26 cellular contexts compared by ENCODE assay signal in the genomic region with DNA sequence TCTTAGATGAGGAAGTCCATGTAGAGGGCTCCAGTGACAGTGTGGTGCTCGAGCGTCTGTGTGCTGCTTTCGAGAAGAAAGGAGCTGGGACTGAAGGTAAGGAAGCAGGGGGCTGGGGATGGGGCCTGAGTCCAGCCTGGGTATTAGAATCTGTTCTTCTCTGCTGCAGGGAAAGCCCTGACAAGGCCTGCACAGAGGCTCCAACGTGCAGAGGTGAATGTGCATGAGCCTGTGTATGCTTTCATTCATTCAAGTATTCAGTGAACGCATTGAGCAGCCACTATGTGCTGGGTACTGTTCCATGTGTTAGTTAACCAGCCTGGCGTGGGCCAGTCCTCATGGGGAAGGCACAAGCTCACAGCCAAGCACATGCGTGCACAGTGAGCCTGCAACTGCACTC.
"Had no signal": no experiment of that assay in that cellular context is flagged by ENCODE, and none has a peak within 500 bp of the region (broad histone marks: within the 10 kb centered on the region; RNA-seq: fewer than 3 reads in every experiment).

No MANE protein-coding gene starts in this region.

- H3K4me3 ChIP-seq: colonic mucosa, esophagus squamous epithelium, gastrocnemius medialis, heart right ventricle, left lung, lower lobe of right lung, mucosa of descending colon had no signal

- H3K27ac ChIP-seq: colonic mucosa, epithelial cell of prostate, esophagus squamous epithelium, heart right ventricle, left lung, lower lobe of right lung had no signal

- H3K4me1 ChIP-seq: colonic mucosa, esophagus squamous epithelium, left lung, lower lobe of right lung had no signal

- H3K9me3 Mint-ChIP-seq: dendritic cell treated with granulocyte-macrophage colony-stimulating factor and Interleukin-4, amounts not matched to agents 40 ng/mL and 50 ng/mL, for 4 days; effector memory CD8-positive, alpha-beta T cell had no signal

- ATAC-seq: effector memory CD8-positive, alpha-beta T cell; esophagus mucosa; gastrocnemius medialis; heart right ventricle; left cardiac atrium; left lung; left ventricle myocardium superior; lower lobe of right lung; mucosa of descending colon had no signal

- H3K27ac Mint-ChIP-seq: dendritic cell treated with granulocyte-macrophage colony-stimulating factor and Interleukin-4, amounts not matched to agents 40 ng/mL and 50 ng/mL, for 4 days; effector memory CD8-positive, alpha-beta T cell; endodermal cell had no signal

- FAIRE-seq: endometrium, islet of Langerhans, keratinocyte had no signal

- H3K36me3 ChIP-seq: colonic mucosa, esophagus squamous epithelium, left lung, lower lobe of right lung had no signal

- H3K9me3 ChIP-seq: colonic mucosa, esophagus squamous epithelium, gastrocnemius medialis, left lung, lower lobe of right lung had no signal

- DNase-seq: colonic mucosa; cortex of kidney; effector CD8-positive, alpha-beta T cell; effector memory CD8-positive, alpha-beta T cell; endodermal cell; erythroblast; esophagus squamous epithelium; foreskin fibroblast; foreskin melanocyte; gastrocnemius medialis; glutamatergic neuron; heart right ventricle; hippocampal formation; left cardiac atrium; left lung; left ventricle myocardium superior; lower lobe of right lung; mesenchymal stem cell; midbrain; mucosa of descending colon had no signal

- H3K27me3 ChIP-seq: colonic mucosa, esophagus squamous epithelium, gastrocnemius medialis had no signal

- H3K27me3 Mint-ChIP-seq: dendritic cell treated with granulocyte-macrophage colony-stimulating factor and Interleukin-4, amounts not matched to agents 40 ng/mL and 50 ng/mL, for 4 days had no signal

- H3K4me3 Mint-ChIP-seq: dendritic cell treated with granulocyte-macrophage colony-stimulating factor and Interleukin-4, amounts not matched to agents 40 ng/mL and 50 ng/mL, for 4 days; effector memory CD8-positive, alpha-beta T cell; endodermal cell had no signal
